Comparison of ENCODE assay signal across 8 cellular contexts in genomic region chr6:127266892-127267741, GRCh38. TPM values are rescaled to one million over a fixed set of nuclear protein-coding genes. Genes with fewer than 3 reads are reported as not detected.
DNase-seq lines count a peak whose midpoint lies in the region; ATAC-seq and TF ChIP-seq lines count a peak whose summit lies in the region.

No MANE protein-coding gene starts in this region.

- no peaks in the 10 kb centered on the region for H3K9me3 Mint-ChIP-seq in mesothelial cell of epicardium

- H3K4me3 Mint-ChIP-seq in mesothelial cell of epicardium: peak overlapping the region; percentile 93

- peak overlapping the region; percentile 99 for H3K27ac Mint-ChIP-seq in mesothelial cell of epicardium

- H3K4me1 Mint-ChIP-seq in mesothelial cell of epicardium: peaks cover 35% of the 10 kb centered on the region

- H3K27me3 Mint-ChIP-seq in mesothelial cell of epicardium (ENCODE audit: low read depth): no peaks in the 10 kb centered on the region

- peaks cover 3% of the 10 kb centered on the region for H3K36me3 Mint-ChIP-seq in mesothelial cell of epicardium

- H3K27ac ChIP-seq in effector memory CD4-positive, alpha-beta T cell (ENCODE audit: insufficient read depth, low read length, poor library complexity, severe bottlenecking): peak overlapping the region; percentile 92

- H3K36me3 ChIP-seq in effector memory CD4-positive, alpha-beta T cell (ENCODE audit: control insufficient read depth, insufficient read depth, low read length): no peaks in the 10 kb centered on the region

- H3K4me3 ChIP-seq in AG10803 (ENCODE audit: low read length): peak overlapping the region; percentile 77
- peak overlapping the region; percentile 98 for H3K4me3 ChIP-seq in effector memory CD4-positive, alpha-beta T cell (ENCODE audit: insufficient read depth, low read depth, low read length, poor library complexity, severe bottlenecking)

- H3K9me3 ChIP-seq in effector memory CD4-positive, alpha-beta T cell (ENCODE audit: control insufficient read depth, low read length): no peaks in the 10 kb centered on the region

- ATAC-seq in GM18868 (IDR thresholded peaks at IDR 0.05; ENCODE audit: unreplicated experiment) (peak; percentile 68), HG03095 (IDR thresholded peaks at IDR 0.05; ENCODE audit: unreplicated experiment) (peak; percentile 76)

- no peaks in the 10 kb centered on the region for H3K27me3 ChIP-seq in effector memory CD4-positive, alpha-beta T cell (replicated peaks; ENCODE audit: control insufficient read depth, insufficient read depth, low read length, poor library complexity, severe bottlenecking)

- peaks cover 3% of the 10 kb centered on the region for H3K4me1 ChIP-seq in effector memory CD4-positive, alpha-beta T cell (ENCODE audit: control insufficient read depth, insufficient read depth, low read length, poor library complexity, severe bottlenecking)

- DNase-seq in AG10803 (ENCODE audit: low read depth) (peak; percentile 49), NCI-H526 treated with DMSO at 0.1 percent for 48 hours (lab: John Stamatoyannopoulos, UW) (peak; percentile 57), mesothelial cell of epicardium (ENCODE audit: low spot score in 2 of 2, unreplicated experiment in 2 of 2) (peak; percentile 28 to 60)
- DNase-seq in activated CD8-positive, alpha-beta memory T cell treated with anti-CD3 and anti-CD28 coated beads for 24 hours: peak; percentile 84
- peak; percentile 4 to 34 (median 23) for DNase-seq in effector memory CD4-positive, alpha-beta T cell
- DNase-seq in stimulated activated CD8-positive, alpha-beta memory T cell treated with anti-CD3 and anti-CD28 coated beads, Interleukin-4, amount 100 ng/mL, for 48 hours: peak; percentile 70

- TF ChIP-seq CTCF in AG10803 (conservative IDR thresholded peaks at IDR 0.05; ENCODE audit: low read length) (no peak), mesothelial cell of epicardium (IDR thresholded peaks at IDR 0.05; ENCODE audit: unreplicated experiment) (no peak)

RNA-seq across cellular contexts. Expression of gene RNF146, which starts 0.5 kb away (rescaled TPM):
- total RNA-seq in mesothelial cell of epicardium: 45.5 to 51.6 TPM (median 48.3 TPM) in 3 replicates

Comparison
In these comparisons a context has a peak if more than half of its experiments do, and no peak if none do; other contexts are left out.
1. Peak in every context shown above with its lines: DNase-seq, ATAC-seq, H3K4me3 ChIP-seq and H3K27ac ChIP-seq.
2. DNase-seq: peak in every context shown above with its lines; median percentile 84 in activated CD8-positive, alpha-beta memory T cell treated with anti-CD3 and anti-CD28 coated beads for 24 hours; 70 in stimulated activated CD8-positive, alpha-beta memory T cell treated with anti-CD3 and anti-CD28 coated beads, Interleukin-4, amount 100 ng/mL, for 48 hours; 57 in NCI-H526 treated with DMSO at 0.1 percent for 48 hours; 49 in AG10803; 44 in mesothelial cell of epicardium; 23 in effector memory CD4-positive, alpha-beta T cell.